10 cellular contexts compared by ENCODE assay signal in genomic region chr16:86994651-86995171, GRCh38.
DNase-seq lines count a peak whose midpoint lies in the region; ATAC-seq, FAIRE-seq and TF ChIP-seq lines count a peak whose summit lies in the region.
"Had no signal": no experiment of that assay in that cellular context is flagged by ENCODE, and none has a peak within 500 bp of the region (broad histone marks: within the 10 kb centered on the region; RNA-seq: fewer than 3 reads in every experiment).

No MANE protein-coding gene starts in this region.

- no peaks in the 10 kb centered on the region for H3K36me3 Mint-ChIP-seq in activated CD8-positive, alpha-beta memory T cell treated with anti-CD3 and anti-CD28 coated beads, Interleukin-2, amount 10 ng/mL, durations not matched to agents 7 days and 5 days
- H3K36me3 Mint-ChIP-seq in activated T-helper 1 cell treated with anti-CD3 and anti-CD28 coated beads, Interleukin-12 subunit alpha, Interleukin-12 subunit beta, Interleukin-2, Interleukin-4 antibody, amounts not matched to agents 30 ng/mL and 10 ng/mL and 1 ng/mL, durations not matched to agents 14 hours and 24 hours and 36 hours (ENCODE audit: low read depth) = no peaks in the 10 kb centered on the region
- H3K36me3 Mint-ChIP-seq: activated naive CD4-positive, alpha-beta T cell treated with anti-CD3 and anti-CD28 coated beads, Interleukin-2, amount 50 U/mL, for 24 hours had no signal

- no peak overlapping the region for H3K4me3 ChIP-seq in sigmoid colon
- H3K4me3 ChIP-seq: prostate gland had no signal

- H3K9me3 Mint-ChIP-seq in activated CD8-positive, alpha-beta memory T cell treated with anti-CD3 and anti-CD28 coated beads, Interleukin-2, amount 10 ng/mL, durations not matched to agents 7 days and 5 days (ENCODE audit: low read depth) = peaks cover 5% of the 10 kb centered on the region
- peaks cover 5% of the 10 kb centered on the region for H3K9me3 Mint-ChIP-seq in activated T-helper 1 cell treated with anti-CD3 and anti-CD28 coated beads, Interleukin-12 subunit alpha, Interleukin-12 subunit beta, Interleukin-2, Interleukin-4 antibody, amounts not matched to agents 30 ng/mL and 10 ng/mL and 1 ng/mL, durations not matched to agents 14 hours and 24 hours and 36 hours
- H3K9me3 Mint-ChIP-seq: activated naive CD4-positive, alpha-beta T cell treated with anti-CD3 and anti-CD28 coated beads, Interleukin-2, amount 50 U/mL, for 24 hours had no signal

- no peak for FAIRE-seq in H54 (lab: Jason Lieb, UNC)

- ATAC-seq in SK-N-SH treated with all-trans-retinoic acid at 6 μM for 48 hours (peak; percentile 83), foreskin keratinocyte (no peak)
- no peak for ATAC-seq in activated CD8-positive, alpha-beta memory T cell treated with anti-CD3 and anti-CD28 coated beads, Interleukin-2, amount 10 ng/mL, durations not matched to agents 7 days and 5 days

- intact Hi-C loops in sigmoid colon (cut with DNase I) = no loop called here
- intact Hi-C loops in activated T-helper 1 cell treated with anti-CD3 and anti-CD28 coated beads, Interleukin-12 subunit alpha, Interleukin-12 subunit beta, Interleukin-2, Interleukin-4 antibody, amounts not matched to agents 30 ng/mL and 10 ng/mL and 1 ng/mL, durations not matched to agents 14 hours and 24 hours and 36 hours (cut with micrococcal nuclease) = no loop called here

- H3K27ac ChIP-seq in foreskin keratinocyte = no peak overlapping the region
- H3K27ac ChIP-seq in sigmoid colon = no peak overlapping the region
- no peak overlapping the region for H3K27ac ChIP-seq in caudate nucleus (ENCODE audit: low read depth, low read length)
- H3K27ac ChIP-seq: prostate gland had no signal

- no peak overlapping the region for H3K27ac Mint-ChIP-seq in activated CD8-positive, alpha-beta memory T cell treated with anti-CD3 and anti-CD28 coated beads, Interleukin-2, amount 10 ng/mL, durations not matched to agents 7 days and 5 days
- no peak overlapping the region for H3K27ac Mint-ChIP-seq in activated T-helper 1 cell treated with anti-CD3 and anti-CD28 coated beads, Interleukin-12 subunit alpha, Interleukin-12 subunit beta, Interleukin-2, Interleukin-4 antibody, amounts not matched to agents 30 ng/mL and 10 ng/mL and 1 ng/mL, durations not matched to agents 14 hours and 24 hours and 36 hours
- H3K27ac Mint-ChIP-seq: activated naive CD4-positive, alpha-beta T cell treated with anti-CD3 and anti-CD28 coated beads, Interleukin-2, amount 50 U/mL, for 24 hours had no signal

- H3K27me3 ChIP-seq in foreskin keratinocyte (no peaks in the 10 kb centered on the region), sigmoid colon (peaks cover 3 to 80% (median 38%) of the 10 kb centered on the region in 3 donors)

- no peaks in the 10 kb centered on the region for H3K36me3 ChIP-seq in sigmoid colon
- H3K36me3 ChIP-seq: prostate gland had no signal

- TF ChIP-seq CTCF in foreskin keratinocyte (conservative IDR thresholded peaks at IDR 0.05) (no peak), sigmoid colon (IDR thresholded peaks at IDR 0.05) (no peak)

- H3K4me1 Mint-ChIP-seq in activated CD8-positive, alpha-beta memory T cell treated with anti-CD3 and anti-CD28 coated beads, Interleukin-2, amount 10 ng/mL, durations not matched to agents 7 days and 5 days = peaks cover 2% of the 10 kb centered on the region
- peaks cover 8% of the 10 kb centered on the region for H3K4me1 Mint-ChIP-seq in activated T-helper 1 cell treated with anti-CD3 and anti-CD28 coated beads, Interleukin-12 subunit alpha, Interleukin-12 subunit beta, Interleukin-2, Interleukin-4 antibody, amounts not matched to agents 30 ng/mL and 10 ng/mL and 1 ng/mL, durations not matched to agents 14 hours and 24 hours and 36 hours (ENCODE audit: low read depth)

- no peak; the same call in none of the 2 replicates for TF ChIP-seq POLR2A in H54 (IDR thresholded peaks at IDR 0.05; ENCODE audit: low read depth, low read length)
- TF ChIP-seq POLR2A in sigmoid colon (IDR thresholded peaks at IDR 0.05) = no peak

- H3K9me3 ChIP-seq in sigmoid colon = no peaks in the 10 kb centered on the region
- H3K9me3 ChIP-seq: prostate gland had no signal

- CTCF ChIA-PET in activated CD8-positive, alpha-beta memory T cell treated with anti-CD3 and anti-CD28 coated beads, Interleukin-2, amount 10 ng/mL, durations not matched to agents 7 days and 5 days (lab: Charles Lee) = no interaction called here

- 18% methylated on average over 12 of the region's 12 CpGs for WGBS in sigmoid colon, 2 donors

- peaks cover 10% of the 10 kb centered on the region for H3K27me3 Mint-ChIP-seq in activated CD8-positive, alpha-beta memory T cell treated with anti-CD3 and anti-CD28 coated beads, Interleukin-2, amount 10 ng/mL, durations not matched to agents 7 days and 5 days
- H3K27me3 Mint-ChIP-seq in activated T-helper 1 cell treated with anti-CD3 and anti-CD28 coated beads, Interleukin-12 subunit alpha, Interleukin-12 subunit beta, Interleukin-2, Interleukin-4 antibody, amounts not matched to agents 30 ng/mL and 10 ng/mL and 1 ng/mL, durations not matched to agents 14 hours and 24 hours and 36 hours (ENCODE audit: insufficient read depth) = peaks cover 2% of the 10 kb centered on the region

- H3K4me1 ChIP-seq in foreskin keratinocyte (no peaks in the 10 kb centered on the region), sigmoid colon (no peaks in the 10 kb centered on the region)
- H3K4me1 ChIP-seq: prostate gland had no signal

- no peak for TF ChIP-seq EP300 in sigmoid colon (IDR thresholded peaks at IDR 0.05)

- no peak overlapping the region for H3K4me3 Mint-ChIP-seq in activated CD8-positive, alpha-beta memory T cell treated with anti-CD3 and anti-CD28 coated beads, Interleukin-2, amount 10 ng/mL, durations not matched to agents 7 days and 5 days
- H3K4me3 Mint-ChIP-seq in activated T-helper 1 cell treated with anti-CD3 and anti-CD28 coated beads, Interleukin-12 subunit alpha, Interleukin-12 subunit beta, Interleukin-2, Interleukin-4 antibody, amounts not matched to agents 30 ng/mL and 10 ng/mL and 1 ng/mL, durations not matched to agents 14 hours and 24 hours and 36 hours = no peak overlapping the region
- H3K4me3 Mint-ChIP-seq: activated naive CD4-positive, alpha-beta T cell treated with anti-CD3 and anti-CD28 coated beads, Interleukin-2, amount 50 U/mL, for 24 hours had no signal

- DNase-seq in H54 (ENCODE audit: insufficient read length, low spot score) (peak; percentile 94), foreskin keratinocyte (peak; percentile 45 to 76), sigmoid colon (peak; percentile 45), caudate nucleus (lab: John Stamatoyannopoulos, UW) (no peak), NCI-H2029 (lab: John Stamatoyannopoulos, UW) (no peak)
- DNase-seq in activated CD8-positive, alpha-beta memory T cell treated with anti-CD3 and anti-CD28 coated beads, Interleukin-2, amount 10 ng/mL, durations not matched to agents 7 days and 5 days = no peak
- DNase-seq in activated T-helper 1 cell treated with anti-CD3 and anti-CD28 coated beads, Interleukin-12 subunit alpha, Interleukin-12 subunit beta, Interleukin-2, Interleukin-4 antibody, amounts not matched to agents 30 ng/mL and 10 ng/mL and 1 ng/mL, durations not matched to agents 14 hours and 24 hours and 36 hours (ENCODE audit: low spot score) = no peak

TF ChIP-seq in SK-N-SH treated with all-trans-retinoic acid at 6 μM for 48 hours, 23 proteins besides CTCF, POLR2A, EP300 and RAD21 (continues in another document):
- TF ChIP-seq BACH2 (CRISPR knock-in tag; IDR thresholded peaks at IDR 0.05; ENCODE audit: borderline replicate concordance) (no peak), TOX (CRISPR knock-in tag; IDR thresholded peaks at IDR 0.05; ENCODE audit: borderline replicate concordance) (no peak), CSRNP3 (CRISPR knock-in tag; IDR thresholded peaks at IDR 0.05) (no peak), RARB (CRISPR knock-in tag; IDR thresholded peaks at IDR 0.05) (no peak), ZFP3 (CRISPR knock-in tag; IDR thresholded peaks at IDR 0.05) (no peak), PPARA (CRISPR knock-in tag; IDR thresholded peaks at IDR 0.05; ENCODE audit: borderline replicate concordance) (no peak), ZC3H10 (CRISPR knock-in tag; IDR thresholded peaks at IDR 0.05) (no peak), ZNF8 (CRISPR knock-in tag; IDR thresholded peaks at IDR 0.05) (no peak), SNAI2 (CRISPR knock-in tag; IDR thresholded peaks at IDR 0.05) (no peak), PATZ1 (CRISPR knock-in tag; IDR thresholded peaks at IDR 0.05; ENCODE audit: borderline replicate concordance) (no peak), ZFP30 (CRISPR knock-in tag; IDR thresholded peaks at IDR 0.05) (no peak)

Comparison
In these comparisons a context has a peak if more than half of its experiments do, and no peak if none do; other contexts are left out.
1. DNase-seq: peak in H54 (single experiment), foreskin keratinocyte (2 of 2) and sigmoid colon (single experiment); none in caudate nucleus (0 of 61), activated CD8-positive, alpha-beta memory T cell treated with anti-CD3 and anti-CD28 coated beads, Interleukin-2, amount 10 ng/mL, durations not matched to agents 7 days and 5 days (single experiment), NCI-H2029 (single experiment) and activated T-helper 1 cell treated with anti-CD3 and anti-CD28 coated beads, Interleukin-12 subunit alpha, Interleukin-12 subunit beta, Interleukin-2, Interleukin-4 antibody, amounts not matched to agents 30 ng/mL and 10 ng/mL and 1 ng/mL, durations not matched to agents 14 hours and 24 hours and 36 hours (single experiment).